ENCODE assay signal across 14 cellular contexts in genomic region chr16:77739493-77739892, GRCh38. TPM values are rescaled to one million over a fixed set of nuclear protein-coding genes. Genes with fewer than 3 reads are reported as not detected.
"Had no signal": no experiment of that assay in that cellular context is flagged by ENCODE, and none has a peak within 500 bp of the region (broad histone marks: within the 10 kb centered on the region; RNA-seq: fewer than 3 reads in every experiment).

No MANE protein-coding gene starts in this region.

- H3K9me3 ChIP-seq: gastrocnemius medialis, sigmoid colon had no signal

- DNase-seq: activated B cell treated with CpG ODN at 0.5 μM for 24 hours; activated CD4-positive, alpha-beta T cell treated with anti-CD3 and anti-CD28 coated beads, Interleukin-2, amount 10 ng/mL, durations not matched to agents 7 days and 5 days; activated naive CD4-positive, alpha-beta T cell treated with anti-CD3 and anti-CD28 coated beads, Interleukin-2, amount 10 ng/mL, durations not matched to agents 7 days and 5 days; activated T-cell treated with anti-CD3 and anti-CD28 coated beads for 4 hours; cerebellar nuclear complex; dermis blood vessel endothelial cell; gastrocnemius medialis; heart right ventricle; sigmoid colon; stimulated activated CD4-positive, alpha-beta T cell treated with anti-CD3 and anti-CD28 coated beads, Interleukin-2, amount 100 ng/mL, for 24 hours; stimulated activated naive CD4-positive, alpha-beta T cell; T-helper 17 cell had no signal

- H3K4me3 ChIP-seq: gastrocnemius medialis, heart right ventricle, sigmoid colon had no signal

- H3K27ac ChIP-seq: gastrocnemius medialis, heart right ventricle, sigmoid colon had no signal

- H3K36me3 ChIP-seq: gastrocnemius medialis, sigmoid colon had no signal

- H3K27me3 ChIP-seq: gastrocnemius medialis, heart right ventricle, sigmoid colon had no signal

- H3K4me1 ChIP-seq: gastrocnemius medialis, heart right ventricle, sigmoid colon had no signal

RNA-seq across cellular contexts. Expression of gene VAT1L, which starts 48.9 kb away (rescaled TPM):
- total RNA-seq: activated B cell treated with CpG ODN at 0.5 μM for 24 hours; activated CD4-positive, alpha-beta T cell treated with anti-CD3 and anti-CD28 coated beads, Interleukin-2, amount 10 ng/mL, durations not matched to agents 7 days and 5 days; activated CD8-positive, alpha-beta memory T cell treated with anti-CD3 and anti-CD28 coated beads for 36 hours; activated T-helper 17 cell treated with anti-CD3 and anti-CD28 coated beads, Interleukin-2, amount 50 U/mL, for 72 hours; T-helper 17 cell had no signal
